Comparison of ENCODE assay signal across 22 cellular contexts in the genomic region with DNA sequence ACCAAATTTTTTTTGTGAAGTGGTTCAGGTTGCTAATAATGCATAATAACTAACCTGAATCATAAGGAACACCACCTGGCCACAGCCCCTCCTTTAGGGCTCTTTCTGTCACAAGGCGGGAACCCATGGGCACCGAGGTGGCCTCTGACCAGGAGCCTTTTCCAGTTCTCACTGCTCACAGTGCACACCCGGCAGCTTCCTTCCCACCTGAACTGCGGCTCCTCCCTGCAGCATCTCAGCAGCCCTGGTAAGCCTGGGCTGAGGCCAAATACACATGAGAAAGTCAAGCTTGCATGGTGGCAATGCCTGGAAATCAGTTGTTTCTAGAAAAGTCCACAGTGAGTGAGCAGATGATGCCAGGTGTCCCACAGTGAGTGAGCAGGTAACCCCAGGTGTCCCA.
"Had no signal": no experiment of that assay in that cellular context is flagged by ENCODE, and none has a peak within 500 bp of the region (broad histone marks: within the 10 kb centered on the region; RNA-seq: fewer than 3 reads in every experiment).

No MANE protein-coding gene starts in this region.

- DNase-seq: activated CD4-positive, alpha-beta T cell treated with anti-CD3 and anti-CD28 coated beads, Interleukin-2, amount 10 ng/mL, durations not matched to agents 24 days and 14 days; activated CD4-positive, alpha-beta T cell treated with anti-CD3 and anti-CD28 coated beads, Interleukin-2, amount 50 U/mL, for 4 hours; activated CD8-positive, alpha-beta T cell treated with anti-CD3 and anti-CD28 coated beads for 36 hours; activated gamma-delta T cell treated with Interleukin-2 at 50 U/mL for 16 hours; activated naive CD4-positive, alpha-beta T cell treated with anti-CD3 and anti-CD28 coated beads for 36 hours; activated T-cell treated with anti-CD3 and anti-CD28 coated beads, Interleukin-2, amount 50 U/mL, for 1 hour; activated T-cell treated with anti-CD3 and anti-CD28 coated beads, Interleukin-2, amount 50 U/mL, for 72 hours; body of pancreas; NCI-H1105 treated with DMSO at 0.1 percent for 48 hours; NCI-H1436; NCI-H1694; NCI-H1930; NCI-H345; NCI-H524 treated with DMSO at 0.1 percent for 48 hours; SHP77; SJCRH30 had no signal

- ATAC-seq: activated CD8-positive, alpha-beta T cell treated with anti-CD3 and anti-CD28 coated beads for 36 hours; activated naive CD4-positive, alpha-beta T cell treated with anti-CD3 and anti-CD28 coated beads, Interleukin-2, amount 50 U/mL, for 72 hours; activated T-cell treated with anti-CD3 and anti-CD28 coated beads, Interleukin-2, amount 50 U/mL, for 72 hours; activated T-helper 17 cell treated with anti-CD3 and anti-CD28 coated beads, Interleukin-2, amount 50 U/mL, for 72 hours; body of pancreas had no signal

- H3K36me3 ChIP-seq: adrenal gland, breast epithelium, SJCRH30 had no signal

- H3K27me3 ChIP-seq: adrenal gland, body of pancreas, SJCRH30 had no signal

- H3K27ac ChIP-seq: adrenal gland, body of pancreas, breast epithelium, KMS-11, SJCRH30, SK-N-MC had no signal

- H3K9me3 ChIP-seq: adrenal gland, body of pancreas, breast epithelium, SJCRH30 had no signal

- H3K4me3 ChIP-seq: adrenal gland, body of pancreas, breast epithelium, SJCRH30, SK-N-MC had no signal

- H3K4me1 ChIP-seq: adrenal gland, body of pancreas, breast epithelium had no signal
